ENCODE assay signal across 18 cellular contexts in genomic region chr22:31492151-31492550, GRCh38. TPM values are rescaled to one million over a fixed set of nuclear protein-coding genes. Genes with fewer than 3 reads are reported as not detected.
A peak's percentile ranks its signal among the peaks of the same experiment; 100 is the strongest.
DNase-seq lines count a peak whose midpoint lies in the region; ATAC-seq, FAIRE-seq and TF ChIP-seq lines count a peak whose summit lies in the region.
"Had no signal": no experiment of that assay in that cellular context is flagged by ENCODE, and none has a peak within 500 bp of the region (broad histone marks: within the 10 kb centered on the region; RNA-seq: fewer than 3 reads in every experiment).

No MANE protein-coding gene starts in this region.

- peaks cover 7% of the 10 kb centered on the region for H3K36me3 Mint-ChIP-seq in T-helper 2 cell treated with Interferon-gamma antibody and Interleukin-4, amounts not matched to agents 5 μg/mL and 100 μg/mL, for 36 hours (ENCODE audit: low read depth)
- H3K36me3 Mint-ChIP-seq in IgD-negative memory B cell: no peaks in the 10 kb centered on the region
- H3K36me3 Mint-ChIP-seq in activated naive CD8-positive, alpha-beta T cell treated with anti-CD3 and anti-CD28 coated beads, Interleukin-2, amount 50 U/mL, for 24 hours (ENCODE audit: low read depth): peaks cover 17% of the 10 kb centered on the region
- H3K36me3 Mint-ChIP-seq in neural crest cell (ENCODE audit: low read depth): no peaks in the 10 kb centered on the region

- no peaks in the 10 kb centered on the region for H3K27me3 Mint-ChIP-seq in T-helper 2 cell treated with Interferon-gamma antibody and Interleukin-4, amounts not matched to agents 5 μg/mL and 100 μg/mL, for 36 hours (ENCODE audit: low read depth)
- H3K27me3 Mint-ChIP-seq in IgD-negative memory B cell (no peaks in the 10 kb centered on the region), neural crest cell (ENCODE audit: low read depth) (no peaks in the 10 kb centered on the region)
- no peaks in the 10 kb centered on the region for H3K27me3 Mint-ChIP-seq in activated naive CD8-positive, alpha-beta T cell treated with anti-CD3 and anti-CD28 coated beads, Interleukin-2, amount 50 U/mL, for 24 hours

- H3K27ac ChIP-seq in pancreas: no peak overlapping the region
- H3K27ac ChIP-seq: testis had no signal

- H3K4me1 Mint-ChIP-seq in T-helper 2 cell treated with Interferon-gamma antibody and Interleukin-4, amounts not matched to agents 5 μg/mL and 100 μg/mL, for 36 hours (ENCODE audit: low read depth): peaks cover 32% of the 10 kb centered on the region
- H3K4me1 Mint-ChIP-seq in IgD-negative memory B cell (peaks cover 35 to 40% (median 39%) of the 10 kb centered on the region in 3 donors), neural crest cell (peaks cover 31% of the 10 kb centered on the region)
- H3K4me1 Mint-ChIP-seq in activated naive CD8-positive, alpha-beta T cell treated with anti-CD3 and anti-CD28 coated beads, Interleukin-2, amount 50 U/mL, for 24 hours: peaks cover 57% of the 10 kb centered on the region

- FAIRE-seq in pancreas (lab: Jason Lieb, UNC): no peak
- FAIRE-seq: colon, kidney had no signal

- H3K36me3 ChIP-seq in pancreas: no peaks in the 10 kb centered on the region

- TF ChIP-seq CTCF in neural crest cell (conservative IDR thresholded peaks at IDR 0.05) (no peak), pancreas (IDR thresholded peaks at IDR 0.05) (no peak)

- H3K27me3 ChIP-seq in pancreas: no peaks in the 10 kb centered on the region
- H3K27me3 ChIP-seq: testis had no signal

- peaks cover 7 to 13% (median 13%) of the 10 kb centered on the region in 3 donors for H3K4me1 ChIP-seq in pancreas

- 88 to 91% methylated on average over 3 of the region's 3 CpGs for WGBS in pancreas, 2 donors

- H3K9me3 ChIP-seq in pancreas: no peaks in the 10 kb centered on the region
- H3K9me3 ChIP-seq: testis had no signal

- H3K9me3 Mint-ChIP-seq in T-helper 2 cell treated with Interferon-gamma antibody and Interleukin-4, amounts not matched to agents 5 μg/mL and 100 μg/mL, for 36 hours: no peaks in the 10 kb centered on the region
- H3K9me3 Mint-ChIP-seq in IgD-negative memory B cell: no peaks in the 10 kb centered on the region
- no peaks in the 10 kb centered on the region for H3K9me3 Mint-ChIP-seq in activated naive CD8-positive, alpha-beta T cell treated with anti-CD3 and anti-CD28 coated beads, Interleukin-2, amount 50 U/mL, for 24 hours
- no peaks in the 10 kb centered on the region for H3K9me3 Mint-ChIP-seq in neural crest cell

- intact Hi-C loops in pancreas (cut with DNase I) (no loop called here), posterior vena cava (cut with DNase I) (no loop called here)

- H3K4me3 Mint-ChIP-seq in T-helper 2 cell treated with Interferon-gamma antibody and Interleukin-4, amounts not matched to agents 5 μg/mL and 100 μg/mL, for 36 hours: peak overlapping the region; percentile 46
- H3K4me3 Mint-ChIP-seq in IgD-negative memory B cell (peak overlapping the region in 2 of 4 donors; percentile 59 to 96), neural crest cell (peak overlapping the region; percentile 95)
- H3K4me3 Mint-ChIP-seq in activated naive CD8-positive, alpha-beta T cell treated with anti-CD3 and anti-CD28 coated beads, Interleukin-2, amount 50 U/mL, for 24 hours: no peak overlapping the region

- H3K27ac Mint-ChIP-seq in T-helper 2 cell treated with Interferon-gamma antibody and Interleukin-4, amounts not matched to agents 5 μg/mL and 100 μg/mL, for 36 hours: peak overlapping the region; percentile 57
- peak overlapping the region; percentile 50 to 91 (median 78) for H3K27ac Mint-ChIP-seq in IgD-negative memory B cell
- H3K27ac Mint-ChIP-seq in activated naive CD8-positive, alpha-beta T cell treated with anti-CD3 and anti-CD28 coated beads, Interleukin-2, amount 50 U/mL, for 24 hours: peak overlapping the region; percentile 96
- no peak overlapping the region for H3K27ac Mint-ChIP-seq in neural crest cell (ENCODE audit: unreplicated experiment)

- DNase-seq in T-helper 2 cell treated with Interferon-gamma antibody and Interleukin-4, amounts not matched to agents 5 μg/mL and 100 μg/mL, for 36 hours (ENCODE audit: low spot score): no peak
- DNase-seq in T-helper 2 cell: no peak
- no peak for DNase-seq in activated naive CD8-positive, alpha-beta T cell treated with anti-CD3 and anti-CD28 coated beads, Interleukin-2, amount 50 U/mL, for 24 hours
- DNase-seq in neural crest cell (ENCODE audit: low read depth, low spot score): no peak
- no peak for DNase-seq in GM19240 (ENCODE audit: insufficient read length, low spot score)
- no peak for DNase-seq in pancreas
- no peak for DNase-seq in posterior vena cava (ENCODE audit: low spot score)
- DNase-seq: GDM1; head of caudate nucleus; kidney; midbrain; NCI-H1417 treated with DMSO at 0.1 percent for 48 hours; posterior cingulate gyrus; SHP77 treated with DMSO at 0.1 percent for 48 hours; stimulated activated CD4-positive, alpha-beta T cell treated with anti-CD3 and anti-CD28 coated beads, Interleukin-12 subunit alpha, Interleukin-12 subunit beta, amount 100 ng/mL, for 4 hours; testis had no signal

- no peak overlapping the region for H3K4me3 ChIP-seq in pancreas
- H3K4me3 ChIP-seq: testis had no signal

- no peak for ATAC-seq in activated naive CD8-positive, alpha-beta T cell treated with anti-CD3 and anti-CD28 coated beads, Interleukin-2, amount 50 U/mL, for 24 hours
- ATAC-seq in pancreas: no peak

RNA-seq across cellular contexts. Expression of gene EIF4ENIF1, which starts 2.5 kb away (rescaled TPM):
- polyA plus RNA-seq in IgD-negative memory B cell (21.7 TPM), pancreas (1 to 10 TPM; 6.9 to 9.5 TPM)
- total RNA-seq in neural crest cell (47.4 and 48.1 TPM in 2 replicates), pancreas (10 to 100 TPM in 4 of 6 donors, 1 to 10 TPM in 2; 8.8 to 15.3 (median 10.7) TPM), posterior vena cava (10 to 100 TPM; 26.0 to 34.5 TPM)

RNA-seq across cellular contexts. Expression of gene SFI1, which starts 4.2 kb away (rescaled TPM):
- polyA plus RNA-seq in IgD-negative memory B cell: 15.5 TPM
- 67.3 and 73.1 TPM in 2 replicates for total RNA-seq in neural crest cell
- total RNA-seq in pancreas: 10 to 100 TPM; 10.8 to 26.0 (median 13.7) TPM
- 10 to 100 TPM; 58.9 to 60.3 TPM for polyA plus RNA-seq in pancreas
- total RNA-seq in posterior vena cava: 10 to 100 TPM; 20.5 to 22.4 TPM
